Comparison of ENCODE assay signal across 8 cellular contexts in the genomic region with DNA sequence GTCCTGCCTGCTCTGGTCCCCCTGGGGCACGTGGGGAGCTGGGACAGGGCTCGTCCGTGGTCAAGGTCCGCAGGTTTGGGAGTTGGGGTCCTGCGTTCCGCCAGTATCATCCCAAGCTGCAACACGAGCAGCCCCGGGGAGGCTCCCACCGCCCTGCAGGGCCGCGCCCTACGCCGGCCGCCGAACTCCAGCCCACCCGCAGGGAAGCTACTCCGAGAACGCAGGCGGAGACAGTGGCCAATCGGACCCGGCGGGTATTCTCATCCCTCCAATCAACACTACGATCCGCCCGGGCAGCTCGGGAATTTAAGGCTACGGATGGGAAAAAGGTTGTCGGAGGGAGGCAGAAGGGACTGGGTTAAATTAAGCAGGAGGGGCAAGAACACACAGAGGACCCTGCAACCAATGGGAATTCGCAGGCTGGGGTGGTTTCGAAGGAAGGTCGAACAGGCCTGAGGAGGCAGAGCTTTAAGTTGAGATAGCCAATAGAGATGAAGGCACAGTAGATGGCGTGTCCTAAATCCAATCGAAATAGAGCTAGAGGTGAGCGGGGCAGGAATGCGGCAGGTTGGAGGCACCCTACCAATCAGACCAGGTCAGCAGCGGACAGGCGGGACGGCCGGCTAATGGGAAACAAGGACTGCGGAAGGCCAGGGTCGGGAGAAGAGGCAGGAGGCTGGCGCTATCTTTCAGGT. TPM values are rescaled to one million over a fixed set of nuclear protein-coding genes. Genes with fewer than 3 reads are reported as not detected.
DNase-seq lines count a peak whose midpoint lies in the region; ATAC-seq and TF ChIP-seq lines count a peak whose summit lies in the region.

No MANE protein-coding gene starts in this region.

- H3K9me3 ChIP-seq in hepatocyte (ENCODE audit: low read depth) = no peaks in the 10 kb centered on the region

- peak; percentile 71 for ATAC-seq in GM18505 (IDR thresholded peaks at IDR 0.05; ENCODE audit: unreplicated experiment)
- peak; percentile 72 for ATAC-seq in HG02884 (IDR thresholded peaks at IDR 0.05; ENCODE audit: unreplicated experiment)
- peak; percentile 85 to 87 (median 86) for ATAC-seq in T-cell (replicated peaks in 1 of 4)

- WGBS in hepatocyte (ENCODE audit: low lambda C conversion rate, missing lambda C conversion rate) = under 1% methylated on average over 42 of the region's 42 CpGs

- H3K4me1 Mint-ChIP-seq in T-cell = peaks cover 14 to 32% (median 23%) of the 10 kb centered on the region in 3 donors

- peaks cover 19% of the 10 kb centered on the region for H3K36me3 Mint-ChIP-seq in T-cell

- DNase-seq in NCI-H146 treated with DMSO at 0.1 percent for 48 hours (lab: John Stamatoyannopoulos, UW; ENCODE audit: unreplicated experiment) (peak; percentile 99), T-cell (peak in 32 of 34 experiments; percentile 83 to 94 (median 88)), astrocyte of the hippocampus (ENCODE audit: low read depth, low spot score) (peak; percentile 100), hepatocyte (ENCODE audit: low spot score) (peak; percentile 99), retina (no peak)

- CTCF ChIA-PET in T-cell (lab: Charles Lee) = interaction anchor here in 1 of 2 donors (0.5 to 1.8 kb wide), 18 partner anchors 9 to 823 kb away, joined by 3 to 19 read pairs (median 4); a partner anchor contains a TSS

- no peak for TF ChIP-seq POLR2A in GM18505 (IDR thresholded peaks at IDR 0.05; ENCODE audit: borderline replicate concordance, extremely low read depth, insufficient read depth, insufficient read length)

- H3K27ac Mint-ChIP-seq in T-cell = no peak overlapping the region

- POLR2A ChIA-PET in T-cell (lab: Charles Lee) = interaction anchor here (0.5 to 1.9 kb wide), 10 partner anchors 15 to 91 kb away, joined by 3 to 8 read pairs (median 4); a partner anchor contains a TSS

- H3K27me3 ChIP-seq in hepatocyte = no peaks in the 10 kb centered on the region
- no peaks in the 10 kb centered on the region for H3K27me3 ChIP-seq in rectal smooth muscle tissue (ENCODE audit: control insufficient read depth, insufficient read depth, low read length)

- H3K4me1 ChIP-seq in hepatocyte (ENCODE audit: insufficient read depth) (peaks cover 22% of the 10 kb centered on the region), rectal smooth muscle tissue (ENCODE audit: control insufficient read depth, insufficient read depth, low read length) (peaks cover 22% of the 10 kb centered on the region)

- H3K4me2 ChIP-seq in hepatocyte = peak overlapping the region; percentile 85

- H3K36me3 ChIP-seq in hepatocyte (replicated peaks; ENCODE audit: insufficient read depth, low read depth) (no peaks in the 10 kb centered on the region), rectal smooth muscle tissue (ENCODE audit: control insufficient read depth, insufficient read depth, low read length) (peaks cover 9% of the 10 kb centered on the region)

- H3K27ac ChIP-seq in hepatocyte (peak overlapping the region; percentile 93), rectal smooth muscle tissue (ENCODE audit: low read depth, low read length) (peak overlapping the region; percentile 91)

- H3K27me3 Mint-ChIP-seq in T-cell = no peaks in the 10 kb centered on the region

- H2AFZ ChIP-seq in hepatocyte = no peak overlapping the region

- H3K9ac ChIP-seq in rectal smooth muscle tissue (ENCODE audit: low read length) = peak overlapping the region; percentile 94

- no peaks in the 10 kb centered on the region for H3K9me3 Mint-ChIP-seq in T-cell

- no peaks in the 10 kb centered on the region for H4K20me1 ChIP-seq in hepatocyte (ENCODE audit: insufficient read depth, poor library complexity, severe bottlenecking)

- no peak for TF ChIP-seq CTCF in hepatocyte (IDR thresholded peaks at IDR 0.05; ENCODE audit: poor library complexity)

- H3K79me2 ChIP-seq in hepatocyte = peaks cover 65% of the 10 kb centered on the region

- H3K4me3 ChIP-seq in hepatocyte (peak overlapping the region; percentile 31), rectal smooth muscle tissue (ENCODE audit: low read length) (peak overlapping the region; percentile 84)

- no peak overlapping the region for H3K4me3 Mint-ChIP-seq in T-cell

- H3K9me2 ChIP-seq in hepatocyte (replicated peaks; ENCODE audit: insufficient read depth) = no peaks in the 10 kb centered on the region

RNA-seq across cellular contexts. Expression of a gene that starts 0.6 kb away (rescaled TPM):
- 10 to 100 TPM; 36.4 to 65.6 (median 55.8) TPM for total RNA-seq in T-cell
- total RNA-seq in hepatocyte = 64.3 and 85.7 TPM in 2 replicates
- polyA plus RNA-seq in hepatocyte = 194 and 224 TPM in 2 replicates

RNA-seq across cellular contexts. Expression of a gene that starts 16.1 kb away (rescaled TPM):
- total RNA-seq in T-cell (10 to 100 TPM; 31.0 to 38.4 (median 36.3) TPM), hepatocyte (16.3 and 18.7 TPM in 2 replicates)
- 30.2 and 40.4 TPM in 2 replicates for polyA plus RNA-seq in hepatocyte

RNA-seq across cellular contexts. Expression of a gene that starts 18.7 kb away (rescaled TPM):
- total RNA-seq in T-cell = 100 to 1,000 TPM; 654 to 853 (median 744) TPM
- total RNA-seq in hepatocyte = 244 and 280 TPM in 2 replicates
- polyA plus RNA-seq in hepatocyte = 706 and 713 TPM in 2 replicates

RNA-seq across cellular contexts. Expression of a gene that starts 20.5 kb away (rescaled TPM):
- total RNA-seq in T-cell = 10 to 100 TPM; 59.8 to 82.8 (median 72.0) TPM
- 6.9 and 12.5 TPM in 2 replicates for total RNA-seq in hepatocyte
- polyA plus RNA-seq in hepatocyte = 45.6 and 47.5 TPM in 2 replicates

RNA-seq across cellular contexts. Expression of a gene that starts 26.9 kb away (rescaled TPM):
- total RNA-seq in T-cell = 100 to 1,000 TPM; 109 to 158 (median 135) TPM
- total RNA-seq in hepatocyte = 59.2 and 65.1 TPM in 2 replicates
- 66.5 and 75.3 TPM in 2 replicates for polyA plus RNA-seq in hepatocyte
